14 cellular contexts compared by ENCODE assay signal in the genomic region with DNA sequence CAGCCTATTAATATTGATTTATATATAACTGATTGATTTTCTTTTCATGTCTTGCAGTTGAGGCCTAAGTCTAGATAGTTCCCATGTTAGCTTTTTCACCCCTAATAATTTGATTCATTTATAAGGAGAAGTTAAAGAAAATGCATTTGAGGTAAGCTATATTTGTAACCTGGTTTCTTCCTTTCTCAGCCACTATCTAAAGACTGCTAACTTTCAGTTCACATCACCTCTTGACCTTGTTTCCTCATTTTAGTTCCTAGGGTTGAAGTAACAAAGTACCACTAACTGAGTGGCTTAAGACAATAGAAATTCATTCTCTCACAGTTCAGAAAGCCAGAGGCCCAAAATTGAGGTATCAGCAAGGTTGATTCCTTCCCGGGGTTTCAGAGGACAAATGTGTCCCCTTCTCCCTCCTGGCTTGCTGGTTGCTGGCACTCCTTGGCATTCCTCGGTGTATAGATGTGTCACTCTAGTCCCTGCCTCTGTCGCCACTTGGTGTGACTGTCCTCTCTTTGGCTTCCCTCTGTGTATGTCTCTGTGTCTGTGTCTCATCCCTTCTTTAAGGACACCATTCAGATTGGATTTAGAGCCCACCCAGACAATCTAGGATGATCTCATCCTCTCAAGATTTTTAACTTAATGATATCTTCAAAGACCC. TPM values are rescaled to one million over a fixed set of nuclear protein-coding genes. Genes with fewer than 3 reads are reported as not detected.
A peak's percentile ranks its signal among the peaks of the same experiment; 100 is the strongest.
DNase-seq lines count a peak whose midpoint lies in the region; ATAC-seq and TF ChIP-seq lines count a peak whose summit lies in the region.
"Had no signal": no experiment of that assay in that cellular context is flagged by ENCODE, and none has a peak within 500 bp of the region (broad histone marks: within the 10 kb centered on the region; RNA-seq: fewer than 3 reads in every experiment).

No MANE protein-coding gene starts in this region.

- no peak overlapping the region for H3K4me3 ChIP-seq in vagina
- H3K4me3 ChIP-seq: BLaER1 had no signal

- intact Hi-C loops in vagina (cut with DNase I), result no loop called here

- H3K27ac ChIP-seq in vagina, result no peak overlapping the region
- H3K27ac ChIP-seq: BLaER1 had no signal

- peaks cover 0 to 28% of the 10 kb centered on the region in 2 donors for H3K36me3 ChIP-seq in vagina

- H3K27me3 ChIP-seq in vagina, result no peaks in the 10 kb centered on the region
- H3K27me3 ChIP-seq: BLaER1 had no signal

- peak; percentile 66 for ATAC-seq in GM19463 (IDR thresholded peaks at IDR 0.05; ENCODE audit: unreplicated experiment)
- peak; percentile 57 for ATAC-seq in HG03342 (IDR thresholded peaks at IDR 0.05; ENCODE audit: unreplicated experiment)
- ATAC-seq: naive thymus-derived CD4-positive, alpha-beta T cell had no signal

- peak; percentile 28 for DNase-seq in GM13976 (ENCODE audit: low spot score)
- peak; percentile 31 for DNase-seq in germinal center (ENCODE audit: low spot score)
- DNase-seq in NCI-H2107 (lab: John Stamatoyannopoulos, UW), result no peak
- DNase-seq in vagina (ENCODE audit: extremely low spot score in 2 of 2), result no peak
- no peak for DNase-seq in NCI-H510A (lab: John Stamatoyannopoulos, UW)
- DNase-seq in ecto neural progenitor cell (ENCODE audit: low spot score), result no peak
- DNase-seq: cortex of kidney; foreskin fibroblast; naive thymus-derived CD4-positive, alpha-beta T cell; NCI-H524 had no signal

- in situ Hi-C loops in GM13976 (cut with MboI; ENCODE audit: low sequenced_read_pairs, unreplicated experiment), result no loop called here

- TF ChIP-seq CTCF in GM13976 (IDR thresholded peaks at IDR 0.05; ENCODE audit: borderline replicate concordance, control extremely low read depth, extremely low read depth, insufficient read depth, missing control alignments), result no peak
- TF ChIP-seq CTCF in vagina (IDR thresholded peaks at IDR 0.05), result no peak

- no peaks in the 10 kb centered on the region for H3K4me1 ChIP-seq in vagina

- no peaks in the 10 kb centered on the region for H3K9me3 ChIP-seq in vagina
- H3K9me3 ChIP-seq: BLaER1 had no signal

- no peak for TF ChIP-seq POLR2A in vagina (IDR thresholded peaks at IDR 0.05)

RNA-seq across cellular contexts. Expression of a gene that starts 55.9 kb away (rescaled TPM):
- not detected for total RNA-seq in vagina
- total RNA-seq: skeletal muscle tissue had no signal

Comparison
In these comparisons a context has a peak if more than half of its experiments do, and no peak if none do; other contexts are left out.
1. DNase-seq: peak in GM13976 (single experiment) and germinal center (single experiment); none in NCI-H2107 (single experiment), vagina (0 of 2), NCI-H510A (single experiment) and ecto neural progenitor cell (single experiment).